Comparison of ENCODE assay signal across 23 cellular contexts in the genomic region with DNA sequence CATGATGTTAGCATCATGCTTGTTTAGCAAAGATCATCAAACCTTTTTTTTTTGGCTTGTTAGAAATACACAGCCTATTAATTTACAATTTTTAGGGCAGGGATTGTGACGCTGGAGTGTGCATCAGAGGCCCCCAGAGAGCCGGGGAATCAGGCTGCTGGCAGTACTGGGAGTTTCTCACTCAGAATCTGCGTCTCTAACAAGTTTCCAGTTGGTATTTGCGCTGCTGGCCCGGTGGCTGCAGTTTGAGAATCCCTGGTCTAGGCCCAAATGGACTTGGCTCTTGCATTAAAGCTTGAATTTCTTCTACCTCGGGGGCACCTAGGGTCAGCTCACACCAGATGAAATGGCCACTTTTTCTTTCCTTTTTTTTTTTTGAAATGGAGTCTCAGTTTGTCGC.
"Had no signal": no experiment of that assay in that cellular context is flagged by ENCODE, and none has a peak within 500 bp of the region (broad histone marks: within the 10 kb centered on the region; RNA-seq: fewer than 3 reads in every experiment).

No MANE protein-coding gene starts in this region.

- H3K4me1 Mint-ChIP-seq: activated CD8-positive, alpha-beta memory T cell treated with anti-CD3 and anti-CD28 coated beads, Interleukin-2, amount 10 ng/mL, durations not matched to agents 7 days and 5 days had no signal

- H3K27me3 Mint-ChIP-seq: activated CD4-positive, alpha-beta T cell treated with anti-CD3 and anti-CD28 coated beads for 36 hours had no signal

- H3K4me3 ChIP-seq: cardiac muscle cell had no signal

- H3K9me3 Mint-ChIP-seq: activated naive CD4-positive, alpha-beta T cell treated with anti-CD3 and anti-CD28 coated beads, Interleukin-2, amount 50 U/mL, for 72 hours; activated naive CD8-positive, alpha-beta T cell treated with anti-CD3 and anti-CD28 coated beads, Interleukin-2, amount 50 U/mL, for 24 hours; activated T-cell treated with anti-CD3 and anti-CD28 coated beads, Interleukin-2, amount 50 U/mL, for 4 hours had no signal

- ATAC-seq: activated CD4-positive, alpha-beta T cell treated with anti-CD3 and anti-CD28 coated beads for 36 hours; activated CD8-positive, alpha-beta memory T cell treated with anti-CD3 and anti-CD28 coated beads, Interleukin-2, amount 10 ng/mL, durations not matched to agents 7 days and 5 days; activated CD8-positive, alpha-beta T cell treated with anti-CD3 and anti-CD28 coated beads, Interleukin-2, amount 10 ng/mL, durations not matched to agents 7 days and 5 days; activated naive CD4-positive, alpha-beta T cell treated with anti-CD3 and anti-CD28 coated beads, Interleukin-2, amount 50 U/mL, for 72 hours; activated naive CD8-positive, alpha-beta T cell treated with anti-CD3 and anti-CD28 coated beads, Interleukin-2, amount 50 U/mL, for 24 hours; activated T-cell treated with anti-CD3 and anti-CD28 coated beads, Interleukin-2, amount 50 U/mL, for 4 hours; T-helper 17 cell had no signal

- H3K27ac ChIP-seq: brain microvascular endothelial cell, cardiac muscle cell, VCaP had no signal

- H3K36me3 ChIP-seq: brain microvascular endothelial cell, cardiac muscle cell had no signal

- H3K27me3 ChIP-seq: brain microvascular endothelial cell, cardiac muscle cell had no signal

- H3K36me3 Mint-ChIP-seq: activated CD8-positive, alpha-beta memory T cell treated with anti-CD3 and anti-CD28 coated beads, Interleukin-2, amount 10 ng/mL, durations not matched to agents 7 days and 5 days; activated naive CD4-positive, alpha-beta T cell treated with anti-CD3 and anti-CD28 coated beads, Interleukin-2, amount 50 U/mL, for 72 hours had no signal

- DNase-seq: activated CD4-positive, alpha-beta T cell treated with anti-CD3 and anti-CD28 coated beads for 36 hours; activated CD8-positive, alpha-beta memory T cell treated with anti-CD3 and anti-CD28 coated beads, Interleukin-2, amount 10 ng/mL, durations not matched to agents 7 days and 5 days; activated CD8-positive, alpha-beta T cell treated with anti-CD3 and anti-CD28 coated beads, Interleukin-2, amount 10 ng/mL, durations not matched to agents 7 days and 5 days; activated effector memory CD4-positive, alpha-beta T cell treated with anti-CD3 and anti-CD28 coated beads, Interleukin-2, amount 50 U/mL, for 16 hours; activated naive CD4-positive, alpha-beta T cell treated with Interleukin-2 at 50 U/mL for 16 hours; activated naive CD8-positive, alpha-beta T cell treated with anti-CD3 and anti-CD28 coated beads, Interleukin-2, amount 50 U/mL, for 24 hours; activated T-cell treated with anti-CD3 and anti-CD28 coated beads, Interleukin-2, amount 50 U/mL, for 4 hours; amygdala; brain microvascular endothelial cell; KG1; NCI-H1048; NCI-H146; NCI-H187 treated with DMSO at 0.1 percent for 48 hours; NCI-H2081 treated with DMSO at 0.1 percent for 48 hours; NCI-H446; SHP77 treated with DMSO at 0.1 percent for 48 hours; T-helper 17 cell; T1000 had no signal

- H3K27ac Mint-ChIP-seq: activated CD4-positive, alpha-beta T cell treated with anti-CD3 and anti-CD28 coated beads for 36 hours; activated CD8-positive, alpha-beta memory T cell treated with anti-CD3 and anti-CD28 coated beads, Interleukin-2, amount 10 ng/mL, durations not matched to agents 7 days and 5 days; activated CD8-positive, alpha-beta T cell treated with anti-CD3 and anti-CD28 coated beads, Interleukin-2, amount 10 ng/mL, durations not matched to agents 7 days and 5 days; activated naive CD4-positive, alpha-beta T cell treated with anti-CD3 and anti-CD28 coated beads, Interleukin-2, amount 50 U/mL, for 72 hours; activated naive CD8-positive, alpha-beta T cell treated with anti-CD3 and anti-CD28 coated beads, Interleukin-2, amount 50 U/mL, for 24 hours; T-helper 17 cell had no signal

- FAIRE-seq: astrocyte, TTC549 had no signal

- H3K4me3 Mint-ChIP-seq: activated CD4-positive, alpha-beta T cell treated with anti-CD3 and anti-CD28 coated beads for 36 hours; activated CD8-positive, alpha-beta memory T cell treated with anti-CD3 and anti-CD28 coated beads, Interleukin-2, amount 10 ng/mL, durations not matched to agents 7 days and 5 days; activated CD8-positive, alpha-beta T cell treated with anti-CD3 and anti-CD28 coated beads, Interleukin-2, amount 10 ng/mL, durations not matched to agents 7 days and 5 days; activated naive CD8-positive, alpha-beta T cell treated with anti-CD3 and anti-CD28 coated beads, Interleukin-2, amount 50 U/mL, for 24 hours; activated T-cell treated with anti-CD3 and anti-CD28 coated beads, Interleukin-2, amount 50 U/mL, for 4 hours; T-helper 17 cell had no signal
